In the genomic region with DNA sequence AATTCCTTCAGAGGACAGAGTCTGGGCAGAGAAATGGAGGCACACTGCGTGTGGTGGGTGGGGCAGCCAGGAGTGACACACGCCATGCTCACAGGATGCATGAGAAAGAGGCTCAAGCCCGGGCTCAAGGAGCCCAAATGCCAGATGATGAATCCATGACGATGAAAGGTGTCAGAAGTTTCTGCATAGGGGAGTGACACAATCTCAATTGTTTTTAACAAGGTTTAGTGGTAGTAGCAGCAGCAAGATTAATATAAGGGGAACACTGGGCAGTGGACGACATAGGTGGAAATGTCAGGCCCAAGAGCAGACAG, we compare ENCODE assay signal across 24 cellular contexts.
DNase-seq lines count a peak whose midpoint lies in the region; ATAC-seq, FAIRE-seq and TF ChIP-seq lines count a peak whose summit lies in the region.
"Had no signal": no experiment of that assay in that cellular context is flagged by ENCODE, and none has a peak within 500 bp of the region (broad histone marks: within the 10 kb centered on the region; RNA-seq: fewer than 3 reads in every experiment).

No MANE protein-coding gene starts in this region.

- H3K4me1 ChIP-seq in liver (ENCODE audit: control insufficient read depth in 4 of 4, insufficient read depth in 4 of 4, low read length in 3 of 4): peaks cover 37 to 84% (median 67%) of the 10 kb centered on the region in 4 donors
- peaks cover 40% of the 10 kb centered on the region for H3K4me1 ChIP-seq in HepG2 (ENCODE audit: insufficient read depth, low read length)
- peaks cover 64% of the 10 kb centered on the region for H3K4me1 ChIP-seq in astrocyte (ENCODE audit: insufficient read depth, low read length)
- peaks cover 39% of the 10 kb centered on the region for H3K4me1 ChIP-seq in mesenchymal stem cell (ENCODE audit: control insufficient read depth, insufficient read depth, low read depth, low read length)
- peaks cover 5 to 67% (median 55%) of the 10 kb centered on the region in 5 donors for H3K4me1 ChIP-seq in subcutaneous abdominal adipose tissue (ENCODE audit: control insufficient read depth in 5 of 5, insufficient read depth in 5 of 5, low read length in 5 of 5)
- H3K4me1 ChIP-seq in heart left ventricle: peaks cover 7 to 68% (median 53%) of the 10 kb centered on the region in 12 donors

- CTCF ChIA-PET in HepG2 (lab: Yijun Ruan, JAX; ENCODE audit: low intra/inter-chr PET ratio, low total read pairs): no interaction called here

- intact Hi-C loops in HepG2 (cut with micrococcal nuclease; ENCODE audit: unreplicated experiment): no loop called here
- intact Hi-C loops in heart left ventricle (cut with DNase I): loop anchor here in 2 of 10 donors (10.0 kb wide), 1 partner anchor 119 kb away; no protein-coding TSS in a partner anchor

- H3K27ac Mint-ChIP-seq in astrocyte (ENCODE audit: unreplicated experiment): peak overlapping the region; percentile 13
- H3K27ac Mint-ChIP-seq: CD8-positive, alpha-beta T cell had no signal

- DNase-seq in HepG2 (ENCODE audit: low spot score): no peak
- DNase-seq in astrocyte (ENCODE audit: low read depth): no peak
- DNase-seq in mesenchymal stem cell: no peak
- DNase-seq in heart left ventricle: no peak
- no peak for DNase-seq in putamen (ENCODE audit: low spot score)
- DNase-seq: Calu3; CD8-positive, alpha-beta T cell; DMS153; KBM-7; MM.1S; NCI-H1048; NCI-H1417 treated with DMSO at 0.1 percent for 48 hours; NCI-H187 treated with DMSO at 0.1 percent for 48 hours; NCI-H2227 treated with DMSO at 0.1 percent for 48 hours; NCI-H510A; Right ventricle myocardium superior had no signal

- H3K4ac ChIP-seq in mesenchymal stem cell (ENCODE audit: low read depth in 1 of 2, low read length in 2 of 2): peak overlapping the region; percentile 18 to 22

- in situ Hi-C loops in HepG2 (cut with HindIII; ENCODE audit: extremely low pct_ligation_motif_present, low pct_unique_long_range_greater_than_20kb): no loop called here

- H2BK12ac ChIP-seq in mesenchymal stem cell (ENCODE audit: low read length in 2 of 2): peak overlapping the region in 1 of 2 experiments; percentile 42

- H3K9ac ChIP-seq in liver (ENCODE audit: low read depth in 1 of 2, low read length in 2 of 2): no peak overlapping the region
- H3K9ac ChIP-seq in HepG2 (ENCODE audit: insufficient read depth, low read depth, low read length): no peak overlapping the region
- H3K9ac ChIP-seq in astrocyte (ENCODE audit: low read length): no peak overlapping the region
- no peak overlapping the region for H3K9ac ChIP-seq in mesenchymal stem cell (ENCODE audit: low read length)
- H3K9ac ChIP-seq in subcutaneous abdominal adipose tissue (ENCODE audit: low read length in 5 of 5): no peak overlapping the region

- no peak overlapping the region for H3K4me3 ChIP-seq in liver (ENCODE audit: low read depth in 1 of 3, low read length in 3 of 3)
- no peak overlapping the region for H3K4me3 ChIP-seq in HepG2 (replicated peaks in 1 of 3; ENCODE audit: insufficient read depth in 1 of 3, low read depth in 2 of 3, low read length in 3 of 3)
- H3K4me3 ChIP-seq in astrocyte (ENCODE audit: insufficient read depth, low read depth, low read length): no peak overlapping the region
- H3K4me3 ChIP-seq in mesenchymal stem cell (ENCODE audit: insufficient read depth in 1 of 2, low read depth in 1 of 2, low read length in 2 of 2): no peak overlapping the region
- no peak overlapping the region for H3K4me3 ChIP-seq in subcutaneous abdominal adipose tissue (ENCODE audit: low read depth in 1 of 5, low read length in 5 of 5)
- no peak overlapping the region for H3K4me3 ChIP-seq in heart left ventricle
- H3K4me3 ChIP-seq: BLaER1 treated with 17β-estradiol and CSF1 and Interleukin-3, amounts not matched to agents 10 nM and 100 nM; Peyer's patch had no signal

- H2BK5ac ChIP-seq in mesenchymal stem cell (ENCODE audit: low read depth, low read length, poor library complexity, severe bottlenecking): no peak overlapping the region

- no peak for TF ChIP-seq POLR2A in HepG2 (IDR thresholded peaks at IDR 0.05; ENCODE audit: insufficient read depth in 1 of 2, low read depth in 2 of 2, low read length in 2 of 2)
- TF ChIP-seq POLR2A in heart left ventricle (IDR thresholded peaks at IDR 0.05): no peak

- no peak overlapping the region for H3K4me2 ChIP-seq in HepG2 (ENCODE audit: low read depth, low read length)
- no peak overlapping the region for H3K4me2 ChIP-seq in astrocyte (ENCODE audit: low read length)
- H3K4me2 ChIP-seq in mesenchymal stem cell (ENCODE audit: low read length, poor library complexity, severe bottlenecking): no peak overlapping the region

- H3K18ac ChIP-seq in mesenchymal stem cell (ENCODE audit: low read depth in 1 of 2, low read length in 2 of 2): peak overlapping the region in 1 of 2 experiments; percentile 71

- H3K27ac ChIP-seq in liver (ENCODE audit: low read depth in 1 of 2, low read length in 2 of 2) (peak overlapping the region; percentile 87 to 94), HepG2 (ENCODE audit: extremely low read length, insufficient read depth, low read length) (no peak overlapping the region), astrocyte (ENCODE audit: low read depth, low read length) (no peak overlapping the region), mesenchymal stem cell (ENCODE audit: low read length, poor library complexity, severe bottlenecking) (no peak overlapping the region), subcutaneous abdominal adipose tissue (ENCODE audit: low read depth, low read length) (peak overlapping the region; percentile 97), heart left ventricle (no peak overlapping the region)
- H3K27ac ChIP-seq: 22Rv1 had no signal

- no peak for TF ChIP-seq EP300 in HepG2 (IDR thresholded peaks at IDR 0.05; ENCODE audit: low read depth in 2 of 2, low read length in 2 of 2)
- no peak for TF ChIP-seq EP300 in HepG2 (CRISPR knock-in tag; IDR thresholded peaks at IDR 0.05; ENCODE audit: borderline replicate concordance)

- H2BK120ac ChIP-seq in mesenchymal stem cell (ENCODE audit: low read depth, low read length): peak overlapping the region; percentile 65

- H3K9me3 Mint-ChIP-seq in astrocyte (ENCODE audit: unreplicated experiment): no peaks in the 10 kb centered on the region
- H3K9me3 Mint-ChIP-seq: CD8-positive, alpha-beta T cell had no signal

- H3K79me2 ChIP-seq in HepG2 (ENCODE audit: insufficient read depth, low read length) (peaks cover 91% of the 10 kb centered on the region), astrocyte (ENCODE audit: insufficient read depth, low read length) (peaks cover 54% of the 10 kb centered on the region)

- H3K4me3 Mint-ChIP-seq in astrocyte (ENCODE audit: unreplicated experiment): no peak overlapping the region
- H3K4me3 Mint-ChIP-seq: CD8-positive, alpha-beta T cell had no signal

- no peaks in the 10 kb centered on the region for H3K27me3 Mint-ChIP-seq in astrocyte (ENCODE audit: low read depth, unreplicated experiment)

- POLR2A ChIA-PET in HepG2 (lab: Yijun Ruan, JAX): interaction anchor here (2.1 kb wide), 1 partner anchor 19 kb away, joined by 4 read pairs; no protein-coding TSS in a partner anchor

- H4K8ac ChIP-seq in mesenchymal stem cell (ENCODE audit: low read length): no peak overlapping the region

- H3K14ac ChIP-seq in mesenchymal stem cell (ENCODE audit: low read length in 2 of 2): no peak overlapping the region

- no peak overlapping the region for H2BK15ac ChIP-seq in mesenchymal stem cell (ENCODE audit: low read depth, poor library complexity, severe bottlenecking)

- H3K23ac ChIP-seq in mesenchymal stem cell (ENCODE audit: low read length in 2 of 2): no peak overlapping the region

- peaks cover 43% of the 10 kb centered on the region for H3K79me1 ChIP-seq in mesenchymal stem cell (replicated peaks; ENCODE audit: low read length, poor library complexity, severe bottlenecking)

- TF ChIP-seq RAD21 in liver (IDR thresholded peaks at IDR 0.05): no peak
- no peak for TF ChIP-seq RAD21 in HepG2 (CRISPR knock-in tag; IDR thresholded peaks at IDR 0.05)

- H4K20me1 ChIP-seq in HepG2 (ENCODE audit: insufficient read depth, low read length) (peaks cover 68% of the 10 kb centered on the region), astrocyte (ENCODE audit: insufficient read depth, low read length) (no peaks in the 10 kb centered on the region)

- TF ChIP-seq CTCF in liver (IDR thresholded peaks at IDR 0.05; ENCODE audit: low read depth, low read length, missing input control): no peak
- TF ChIP-seq CTCF in HepG2 (CRISPR knock-in tag; IDR thresholded peaks at IDR 0.05): no peak
- no peak for TF ChIP-seq CTCF in astrocyte (IDR thresholded peaks at IDR 0.05; ENCODE audit: insufficient read depth, low read depth, low read length)
- TF ChIP-seq CTCF in heart left ventricle (IDR thresholded peaks at IDR 0.05): no peak

- ATAC-seq in HepG2: no peak
- ATAC-seq in heart left ventricle: no peak
- no peak for ATAC-seq in GM19397 (IDR thresholded peaks at IDR 0.05; ENCODE audit: unreplicated experiment)
- ATAC-seq: CD8-positive, alpha-beta T cell had no signal

- H3K36me3 Mint-ChIP-seq in astrocyte (ENCODE audit: low read depth, unreplicated experiment): peaks cover 3% of the 10 kb centered on the region
- H3K36me3 Mint-ChIP-seq: CD8-positive, alpha-beta T cell had no signal

- FAIRE-seq in HepG2 (lab: Jason Lieb, UNC) (no peak), astrocyte (lab: Jason Lieb, UNC) (no peak)
- FAIRE-seq: GM12891, H1 had no signal

- H2AK5ac ChIP-seq in mesenchymal stem cell (ENCODE audit: low read length, severe bottlenecking): peak overlapping the region; percentile 32

- no TSS peak for BruUV-seq in HepG2 (replicated peaks; lab: Mats Ljungman, UMichigan)

- H3K36me3 ChIP-seq in liver (ENCODE audit: control insufficient read depth in 4 of 4, insufficient read depth in 3 of 4, low read depth in 1 of 4, low read length in 3 of 4): no peaks in the 10 kb centered on the region
- peaks cover 18 to 41% of the 10 kb centered on the region in 2 experiments; a peak in 4 of 5 replicates for H3K36me3 ChIP-seq in HepG2 (replicated peaks in 1 of 2; ENCODE audit: control insufficient read depth in 1 of 2, insufficient read depth in 2 of 2, low read length in 2 of 2)
- H3K36me3 ChIP-seq in astrocyte (ENCODE audit: insufficient read depth, low read length): no peaks in the 10 kb centered on the region
- H3K36me3 ChIP-seq in mesenchymal stem cell (ENCODE audit: control insufficient read depth in 1 of 2, insufficient read depth in 2 of 2, low read depth in 1 of 2, low read length in 2 of 2): peaks cover 0 to 23% of the 10 kb centered on the region in 2 experiments
- no peaks in the 10 kb centered on the region for H3K36me3 ChIP-seq in subcutaneous abdominal adipose tissue (ENCODE audit: control insufficient read depth in 5 of 5, insufficient read depth in 5 of 5, low read length in 5 of 5)
- H3K36me3 ChIP-seq in heart left ventricle: no peaks in the 10 kb centered on the region
- H3K36me3 ChIP-seq: Peyer's patch had no signal

- H3K4me1 Mint-ChIP-seq in astrocyte (ENCODE audit: low read depth, unreplicated experiment): peaks cover 53% of the 10 kb centered on the region

- H2AFZ ChIP-seq in HepG2 (ENCODE audit: low read length) (no peak overlapping the region), astrocyte (ENCODE audit: low read depth, low read length) (no peak overlapping the region), mesenchymal stem cell (ENCODE audit: low read depth, low read length) (no peak overlapping the region)

- 74% methylated on average over 5 of the region's 5 CpGs for WGBS in liver
- 98% methylated on average over 5 of the region's 5 CpGs for WGBS in HepG2 (ENCODE audit: low lambda C conversion rate)
- WGBS in mesenchymal stem cell: 95% methylated on average over 5 of the region's 5 CpGs
- WGBS in heart left ventricle, 4 donors: 87 to 93% (median 88%) methylated on average over 5 of the region's 5 CpGs

- no peaks in the 10 kb centered on the region for H3K27me3 ChIP-seq in liver (ENCODE audit: control insufficient read depth in 4 of 4, insufficient read depth in 4 of 4, low read length in 3 of 4)
- no peaks in the 10 kb centered on the region for H3K27me3 ChIP-seq in HepG2 (ENCODE audit: control insufficient read depth in 1 of 2, insufficient read depth in 2 of 2, low read length in 2 of 2)
- H3K27me3 ChIP-seq in astrocyte (ENCODE audit: insufficient read depth, low read length): no peaks in the 10 kb centered on the region
- H3K27me3 ChIP-seq in mesenchymal stem cell (ENCODE audit: control insufficient read depth in 1 of 2, insufficient read depth in 1 of 2, low read length in 2 of 2): no peaks in the 10 kb centered on the region
- no peaks in the 10 kb centered on the region for H3K27me3 ChIP-seq in subcutaneous abdominal adipose tissue (ENCODE audit: control insufficient read depth in 5 of 5, insufficient read depth in 4 of 5, low read length in 5 of 5)
- H3K27me3 ChIP-seq in heart left ventricle: no peaks in the 10 kb centered on the region
- H3K27me3 ChIP-seq: BLaER1 treated with 17β-estradiol and CSF1 and Interleukin-3, amounts not matched to agents 10 nM and 100 nM; Peyer's patch had no signal

- peak overlapping the region; percentile 45 for H4K91ac ChIP-seq in mesenchymal stem cell (ENCODE audit: low read length)

- H3K9me3 ChIP-seq in liver (ENCODE audit: control insufficient read depth in 4 of 4, low read length in 3 of 4) (no peaks in the 10 kb centered on the region), HepG2 (ENCODE audit: low read length) (no peaks in the 10 kb centered on the region), astrocyte (ENCODE audit: insufficient read depth, low read depth, low read length) (no peaks in the 10 kb centered on the region), mesenchymal stem cell (ENCODE audit: control insufficient read depth, low read length) (no peaks in the 10 kb centered on the region), subcutaneous abdominal adipose tissue (ENCODE audit: control insufficient read depth in 5 of 5, low read length in 5 of 5) (no peaks in the 10 kb centered on the region), heart left ventricle (no peaks in the 10 kb centered on the region)
- H3K9me3 ChIP-seq: BLaER1 treated with 17β-estradiol and CSF1 and Interleukin-3, amounts not matched to agents 10 nM and 100 nM; Peyer's patch had no signal

Comparison
In these comparisons a context has a peak if more than half of its experiments do, and no peak if none do; other contexts are left out.
1. H3K27ac ChIP-seq: peak in liver (2 of 2) and subcutaneous abdominal adipose tissue (single experiment); none in HepG2 (single experiment), astrocyte (single experiment), mesenchymal stem cell (single experiment) and heart left ventricle (0 of 12).